Comparison of ENCODE assay signal across 1 cellular context in genomic region chrY:15779891-15780290, GRCh38.
TF ChIP-seq lines count a peak whose summit lies in the region.

No MANE protein-coding gene starts in this region.

TF ChIP-seq in HepG2, 621 proteins besides CTCF, POLR2A, EP300 and RAD21 (continued from another document):
- no peak for TF ChIP-seq SNAPC4 (CRISPR knock-in tag; IDR thresholded peaks at IDR 0.05)
- TF ChIP-seq ZNF710 (CRISPR knock-in tag; IDR thresholded peaks at IDR 0.05; ENCODE audit: borderline replicate concordance): no peak
- TF ChIP-seq MAFK (conservative IDR thresholded peaks at IDR 0.05 in 1 of 2, IDR thresholded peaks at IDR 0.05 in 1 of 2; ENCODE audit: low read length in 2 of 2): peak; percentile 24 to 57; a peak in 3 of 4 replicates
